In the genomic region with DNA sequence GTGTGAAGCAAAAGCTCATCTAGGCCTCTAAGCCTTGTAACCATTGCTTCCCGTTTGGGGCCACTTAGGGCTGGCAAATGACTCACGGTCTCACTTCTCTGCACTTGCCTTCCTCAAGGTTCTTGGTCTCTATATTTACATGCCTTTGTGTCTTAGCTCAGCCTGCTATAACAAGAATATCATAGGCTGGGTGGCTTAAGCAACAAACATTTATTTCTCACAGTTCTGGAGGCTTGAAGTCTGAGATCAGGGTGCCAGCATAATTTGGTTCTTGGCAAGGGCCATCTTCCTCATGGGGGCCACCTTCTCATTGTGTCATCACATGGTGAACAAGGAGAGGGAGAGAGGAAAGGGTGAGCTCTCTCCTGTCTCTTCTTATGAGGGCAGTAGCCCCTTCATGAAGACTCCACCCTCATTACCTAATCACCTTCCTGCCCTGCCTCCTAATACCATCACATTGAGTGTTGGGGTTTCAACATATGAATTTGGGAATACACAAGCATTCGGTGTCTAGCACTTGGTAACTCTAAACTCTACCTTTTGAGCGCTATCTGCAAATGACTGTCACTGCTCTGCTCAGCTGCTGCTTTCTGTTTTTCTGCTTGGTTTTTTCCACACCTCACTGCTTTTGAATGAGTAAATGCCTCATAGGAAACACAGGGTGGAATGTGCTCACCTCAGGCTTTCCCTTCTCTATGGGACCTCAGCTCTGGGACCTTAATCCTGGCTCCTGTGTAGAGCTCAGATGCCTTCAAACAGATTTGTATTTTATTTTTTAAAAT, we compare ENCODE assay signal across 9 cellular contexts. TPM values are rescaled to one million over a fixed set of nuclear protein-coding genes. Genes with fewer than 3 reads are reported as not detected.
DNase-seq lines count a peak whose midpoint lies in the region; ATAC-seq and TF ChIP-seq lines count a peak whose summit lies in the region.
"Had no signal": no experiment of that assay in that cellular context is flagged by ENCODE, and none has a peak within 500 bp of the region (broad histone marks: within the 10 kb centered on the region; RNA-seq: fewer than 3 reads in every experiment).

No MANE protein-coding gene starts in this region.

- DNase-seq in NK-92 treated with Interleukin-12 subunit alpha and Interleukin-12 subunit beta, amount 100 ng/mL, for 24 hours (lab: John Stamatoyannopoulos, UW): peak; percentile 51
- DNase-seq in NK-92 (lab: John Stamatoyannopoulos, UW; ENCODE audit: unreplicated experiment) (no peak), non-pigmented ciliary epithelial cell (ENCODE audit: low read depth) (peak; percentile 78), T1000 (lab: John Stamatoyannopoulos, UW) (no peak), iPS-NIHi7 (ENCODE audit: extremely low spot score) (no peak), progenitor cell of endocrine pancreas (ENCODE audit: low spot score, unreplicated experiment) (no peak)
- no peak for DNase-seq in activated naive CD8-positive, alpha-beta T cell treated with anti-CD3 and anti-CD28 coated beads, Interleukin-2, amount 50 U/mL, for 24 hours

- H3K4me1 Mint-ChIP-seq in activated naive CD8-positive, alpha-beta T cell treated with anti-CD3 and anti-CD28 coated beads, Interleukin-2, amount 50 U/mL, for 24 hours: peaks cover 22% of the 10 kb centered on the region
- H3K4me1 Mint-ChIP-seq in progenitor cell of endocrine pancreas (ENCODE audit: low read depth): peaks cover 3% of the 10 kb centered on the region

- no peak for TF ChIP-seq CTCF in progenitor cell of endocrine pancreas (IDR thresholded peaks at IDR 0.05; ENCODE audit: unreplicated experiment)

- peak; percentile 95 for ATAC-seq in HG03432 (IDR thresholded peaks at IDR 0.05; ENCODE audit: unreplicated experiment)
- ATAC-seq in activated naive CD8-positive, alpha-beta T cell treated with anti-CD3 and anti-CD28 coated beads, Interleukin-2, amount 50 U/mL, for 24 hours: peak; percentile 74

- H3K9me3 Mint-ChIP-seq in activated naive CD8-positive, alpha-beta T cell treated with anti-CD3 and anti-CD28 coated beads, Interleukin-2, amount 50 U/mL, for 24 hours: no peaks in the 10 kb centered on the region
- H3K9me3 Mint-ChIP-seq in progenitor cell of endocrine pancreas (ENCODE audit: low read depth): no peaks in the 10 kb centered on the region
- H3K9me3 Mint-ChIP-seq: natural killer cell treated with Interleukin-12 subunit alpha and Interleukin-12 subunit beta and Interleukin-15 and Interleukin-18, amount 100 ng/mL, for 72 hours had no signal

- H3K4me3 Mint-ChIP-seq in activated naive CD8-positive, alpha-beta T cell treated with anti-CD3 and anti-CD28 coated beads, Interleukin-2, amount 50 U/mL, for 24 hours: no peak overlapping the region
- no peak overlapping the region for H3K4me3 Mint-ChIP-seq in progenitor cell of endocrine pancreas (ENCODE audit: low read depth)
- H3K4me3 Mint-ChIP-seq: natural killer cell treated with Interleukin-12 subunit alpha and Interleukin-12 subunit beta and Interleukin-15 and Interleukin-18, amount 100 ng/mL, for 72 hours had no signal

- H3K36me3 Mint-ChIP-seq in activated naive CD8-positive, alpha-beta T cell treated with anti-CD3 and anti-CD28 coated beads, Interleukin-2, amount 50 U/mL, for 24 hours (ENCODE audit: low read depth): no peaks in the 10 kb centered on the region
- no peaks in the 10 kb centered on the region for H3K36me3 Mint-ChIP-seq in progenitor cell of endocrine pancreas (ENCODE audit: insufficient read depth)
- H3K36me3 Mint-ChIP-seq: natural killer cell treated with Interleukin-12 subunit alpha and Interleukin-12 subunit beta and Interleukin-15 and Interleukin-18, amount 100 ng/mL, for 72 hours had no signal

- peak overlapping the region; percentile 78 for H3K27ac Mint-ChIP-seq in activated naive CD8-positive, alpha-beta T cell treated with anti-CD3 and anti-CD28 coated beads, Interleukin-2, amount 50 U/mL, for 24 hours
- no peak overlapping the region for H3K27ac Mint-ChIP-seq in progenitor cell of endocrine pancreas
- H3K27ac Mint-ChIP-seq: natural killer cell treated with Interleukin-12 subunit alpha and Interleukin-12 subunit beta and Interleukin-15 and Interleukin-18, amount 100 ng/mL, for 72 hours had no signal

- H3K27me3 Mint-ChIP-seq in activated naive CD8-positive, alpha-beta T cell treated with anti-CD3 and anti-CD28 coated beads, Interleukin-2, amount 50 U/mL, for 24 hours: no peaks in the 10 kb centered on the region
- peaks cover 29% of the 10 kb centered on the region for H3K27me3 Mint-ChIP-seq in progenitor cell of endocrine pancreas

RNA-seq across cellular contexts. Expression of gene ME3, which starts 16.2 kb away (rescaled TPM):
- total RNA-seq in progenitor cell of endocrine pancreas: 6.3 and 8.6 TPM in 2 replicates

Comparison
In these comparisons a context has a peak if more than half of its experiments do, and no peak if none do; other contexts are left out.
1. DNase-seq: peak in NK-92 treated with Interleukin-12 subunit alpha and Interleukin-12 subunit beta, amount 100 ng/mL, for 24 hours (single experiment) and non-pigmented ciliary epithelial cell (single experiment); none in NK-92 (single experiment), activated naive CD8-positive, alpha-beta T cell treated with anti-CD3 and anti-CD28 coated beads, Interleukin-2, amount 50 U/mL, for 24 hours (single experiment), T1000 (single experiment), iPS-NIHi7 (single experiment) and progenitor cell of endocrine pancreas (single experiment).